In genomic region chr2:88159481-88159880, GRCh38 we compare ENCODE assay signal across 23 cellular contexts. TPM values are rescaled to one million over a fixed set of nuclear protein-coding genes. Genes with fewer than 3 reads are reported as not detected.
"Had no signal": no experiment of that assay in that cellular context is flagged by ENCODE, and none has a peak within 500 bp of the region (broad histone marks: within the 10 kb centered on the region; RNA-seq: fewer than 3 reads in every experiment).

No MANE protein-coding gene starts in this region.

- H3K9ac ChIP-seq: neural progenitor cell had no signal

- ATAC-seq: natural killer cell treated with Interleukin-12 subunit alpha and Interleukin-12 subunit beta and Interleukin-15 and Interleukin-18, amount 100 ng/mL, for 72 hours had no signal

- H3K4me2 ChIP-seq: neural progenitor cell had no signal

- H3K27ac Mint-ChIP-seq: natural killer cell treated with Interleukin-12 subunit alpha and Interleukin-12 subunit beta and Interleukin-15 and Interleukin-18, amount 100 ng/mL, for 72 hours; neural progenitor cell; progenitor cell of endocrine pancreas; stimulated activated memory B cell treated with anti-CD40 and anti-IgM and Interleukin-4, amounts not matched to agents 10 μg/mL and 1 μg/mL and 100 μg/mL, for 72 hours; stimulated activated naive CD8-positive, alpha-beta T cell treated with anti-CD3 and anti-CD28 coated beads, Interleukin-15, amount 100 ng/mL, for 72 hours had no signal

- H3K27ac ChIP-seq: heart left ventricle, neural progenitor cell, ovary, spleen, testis had no signal

- H3K4me1 Mint-ChIP-seq: neural progenitor cell; stimulated activated memory B cell treated with anti-CD40 and anti-IgM and Interleukin-4, amounts not matched to agents 10 μg/mL and 1 μg/mL and 100 μg/mL, for 72 hours; stimulated activated naive CD8-positive, alpha-beta T cell treated with anti-CD3 and anti-CD28 coated beads, Interleukin-15, amount 100 ng/mL, for 72 hours had no signal

- DNase-seq: cortex of kidney, spleen had no signal

- H3K9me3 Mint-ChIP-seq: natural killer cell treated with Interleukin-12 subunit alpha and Interleukin-12 subunit beta and Interleukin-15 and Interleukin-18, amount 100 ng/mL, for 72 hours; neural progenitor cell; stimulated activated memory B cell treated with anti-CD40 and anti-IgM and Interleukin-4, amounts not matched to agents 10 μg/mL and 1 μg/mL and 100 μg/mL, for 72 hours; stimulated activated naive CD8-positive, alpha-beta T cell treated with anti-CD3 and anti-CD28 coated beads, Interleukin-15, amount 100 ng/mL, for 72 hours had no signal

- H2AFZ ChIP-seq: neural progenitor cell had no signal

- H3K36me3 Mint-ChIP-seq: natural killer cell treated with Interleukin-12 subunit alpha and Interleukin-12 subunit beta and Interleukin-15 and Interleukin-18, amount 100 ng/mL, for 72 hours; neural progenitor cell; stimulated activated memory B cell treated with anti-CD40 and anti-IgM and Interleukin-4, amounts not matched to agents 10 μg/mL and 1 μg/mL and 100 μg/mL, for 72 hours had no signal

- H3K4me1 ChIP-seq: neural progenitor cell, testis had no signal

- H3K27me3 Mint-ChIP-seq: stimulated activated memory B cell treated with anti-CD40 and anti-IgM and Interleukin-4, amounts not matched to agents 10 μg/mL and 1 μg/mL and 100 μg/mL, for 72 hours; stimulated activated naive CD8-positive, alpha-beta T cell treated with anti-CD3 and anti-CD28 coated beads, Interleukin-15, amount 100 ng/mL, for 72 hours had no signal

- H3K9me3 ChIP-seq: heart left ventricle, ovary, spleen, testis, tibial nerve had no signal

- H3K4me3 ChIP-seq: heart left ventricle, neural progenitor cell, ovary, spleen, testis, tibial nerve had no signal

- H3K27me3 ChIP-seq: heart left ventricle, neural progenitor cell, ovary, spleen, testis, tibial nerve had no signal

- H3K36me3 ChIP-seq: heart left ventricle, neural progenitor cell, ovary, spleen, tibial nerve had no signal

- H3K4me3 Mint-ChIP-seq: natural killer cell treated with Interleukin-12 subunit alpha and Interleukin-12 subunit beta and Interleukin-15 and Interleukin-18, amount 100 ng/mL, for 72 hours; neural progenitor cell; stimulated activated memory B cell treated with anti-CD40 and anti-IgM and Interleukin-4, amounts not matched to agents 10 μg/mL and 1 μg/mL and 100 μg/mL, for 72 hours; stimulated activated naive CD8-positive, alpha-beta T cell treated with anti-CD3 and anti-CD28 coated beads, Interleukin-15, amount 100 ng/mL, for 72 hours had no signal

RNA-seq across cellular contexts. Expression of gene THNSL2, which starts 10.7 kb away (rescaled TPM):
- total RNA-seq: glomerular endothelial cell had no signal

RNA-seq across cellular contexts. Expression of gene FABP1, which starts 31.6 kb away (rescaled TPM):
- total RNA-seq: esophagus mucosa; fibroblast of lung; frontal cortex; glomerular endothelial cell; heart left ventricle; kidney epithelial cell; lower leg skin; mammary epithelial cell; natural killer cell treated with Interleukin-12 subunit alpha and Interleukin-12 subunit beta and Interleukin-15 and Interleukin-18, amount 100 ng/mL, for 72 hours; renal cortical epithelial cell; sciatic nerve; skeletal muscle tissue; spleen; subcutaneous adipose tissue; tibial nerve; urinary bladder had no signal
- polyA plus RNA-seq: fibroblast of lung, mammary epithelial cell had no signal
